28 cellular contexts compared by ENCODE assay signal in the genomic region with DNA sequence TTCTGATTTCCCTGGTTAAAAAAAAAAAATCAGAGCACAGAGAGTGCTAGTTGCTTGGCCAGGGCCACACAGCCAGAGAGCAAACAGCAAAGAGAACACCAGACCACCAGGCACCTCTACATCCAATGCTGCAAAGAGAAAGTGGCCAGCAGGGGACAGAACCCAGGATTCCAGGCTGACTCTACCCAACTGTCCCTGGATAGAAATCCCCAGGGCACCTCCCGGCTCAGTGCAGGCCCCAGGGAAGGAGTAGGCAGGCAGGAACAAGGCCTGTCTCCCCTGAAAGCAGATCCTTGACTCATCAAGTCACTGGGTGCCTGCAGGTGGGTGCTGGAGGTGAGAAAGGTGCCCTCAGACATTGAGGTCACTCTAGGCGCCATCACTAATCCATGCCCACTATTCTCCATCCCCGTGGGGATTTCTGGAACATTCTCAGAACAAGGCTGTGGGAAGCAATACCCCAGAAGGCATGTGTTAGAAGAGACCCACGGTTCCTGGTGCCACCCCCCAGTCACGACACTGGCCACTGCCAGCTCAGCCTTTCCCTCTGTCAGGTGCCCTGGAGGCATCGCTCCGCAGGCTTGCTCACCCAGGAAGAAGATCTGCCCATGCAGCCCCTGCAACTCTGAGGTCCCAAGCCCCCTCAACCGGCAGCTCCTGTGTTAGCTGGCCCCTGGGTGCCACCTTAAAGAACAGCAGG.
"Had no signal": no experiment of that assay in that cellular context is flagged by ENCODE, and none has a peak within 500 bp of the region (broad histone marks: within the 10 kb centered on the region; RNA-seq: fewer than 3 reads in every experiment).

No MANE protein-coding gene starts in this region.

- H3K27ac Mint-ChIP-seq: immature natural killer cell; nephron progenitor cell; progenitor cell of endocrine pancreas; stimulated activated effector memory CD8-positive, alpha-beta T cell treated with anti-CD3 and anti-CD28 coated beads, Interleukin-12 subunit alpha, Interleukin-12 subunit beta, amount 100 ng/mL, for 72 hours had no signal

- H3K4me1 Mint-ChIP-seq: immature natural killer cell; naive B cell; nephron progenitor cell; stimulated activated effector memory CD8-positive, alpha-beta T cell treated with anti-CD3 and anti-CD28 coated beads, Interleukin-12 subunit alpha, Interleukin-12 subunit beta, amount 100 ng/mL, for 72 hours had no signal

- H3K4me1 ChIP-seq: esophagus squamous epithelium, gastroesophageal sphincter, left ventricle myocardium inferior, suprapubic skin, upper lobe of left lung, uterus had no signal

- H3K9me3 ChIP-seq: esophagus squamous epithelium, gastroesophageal sphincter, left ventricle myocardium inferior, neutrophil, ovary, suprapubic skin, thyroid gland, upper lobe of left lung, uterus had no signal

- H3K4me3 Mint-ChIP-seq: immature natural killer cell; naive B cell; nephron progenitor cell; stimulated activated effector memory CD8-positive, alpha-beta T cell treated with anti-CD3 and anti-CD28 coated beads, Interleukin-12 subunit alpha, Interleukin-12 subunit beta, amount 100 ng/mL, for 72 hours had no signal

- DNase-seq: cortex of kidney; effector memory CD4-positive, alpha-beta T cell; esophagus squamous epithelium; foreskin fibroblast; glutamatergic neuron; immature natural killer cell; left cardiac atrium; left ventricle myocardium inferior; mesenchymal stem cell; midbrain; naive B cell; nephron progenitor cell; ovary; right cardiac atrium; stimulated activated CD4-positive, alpha-beta T cell treated with anti-CD3 and anti-CD28 coated beads, Interleukin-4, amount 100 ng/mL, for 1 hour; stimulated activated CD8-positive, alpha-beta memory T cell treated with anti-CD3 and anti-CD28 coated beads, Interleukin-4, amount 100 ng/mL, for 48 hours; stimulated activated naive CD8-positive, alpha-beta T cell treated with anti-CD3 and anti-CD28 coated beads, Interleukin-15, Interleukin-2, amounts not matched to agents 100 U/mL and 50 U/mL, for 24 hours; thyroid gland; upper lobe of left lung; uterus had no signal

- H3K4me2 ChIP-seq: smooth muscle cell had no signal

- H3K27ac ChIP-seq: esophagus squamous epithelium, gastroesophageal sphincter, left ventricle myocardium inferior, neutrophil, ovary, suprapubic skin, thyroid gland, upper lobe of left lung, uterus had no signal

- FAIRE-seq: keratinocyte had no signal

- H3K36me3 Mint-ChIP-seq: immature natural killer cell; naive B cell; stimulated activated effector memory CD8-positive, alpha-beta T cell treated with anti-CD3 and anti-CD28 coated beads, Interleukin-12 subunit alpha, Interleukin-12 subunit beta, amount 100 ng/mL, for 72 hours had no signal

- H3K27me3 ChIP-seq: esophagus squamous epithelium, neutrophil, ovary, suprapubic skin, thyroid gland, upper lobe of left lung, uterus had no signal

- H3K36me3 ChIP-seq: esophagus squamous epithelium, gastroesophageal sphincter, left ventricle myocardium inferior, neutrophil, ovary, suprapubic skin, thyroid gland, upper lobe of left lung, uterus had no signal

- H3K4me3 ChIP-seq: esophagus squamous epithelium, gastroesophageal sphincter, left ventricle myocardium inferior, lung, ovary, smooth muscle cell, suprapubic skin, thyroid gland, upper lobe of left lung, uterus had no signal

- ATAC-seq: gastroesophageal sphincter; left cardiac atrium; right cardiac atrium; stimulated activated effector memory CD8-positive, alpha-beta T cell treated with anti-CD3 and anti-CD28 coated beads, Interleukin-12 subunit alpha, Interleukin-12 subunit beta, amount 100 ng/mL, for 72 hours; stimulated activated naive CD8-positive, alpha-beta T cell treated with anti-CD3 and anti-CD28 coated beads, Interleukin-15, Interleukin-2, amounts not matched to agents 100 U/mL and 50 U/mL, for 24 hours had no signal

- H3K9me3 Mint-ChIP-seq: immature natural killer cell; nephron progenitor cell; stimulated activated effector memory CD8-positive, alpha-beta T cell treated with anti-CD3 and anti-CD28 coated beads, Interleukin-12 subunit alpha, Interleukin-12 subunit beta, amount 100 ng/mL, for 72 hours had no signal
